ENCODE assay signal across 9 cellular contexts in the genomic region with DNA sequence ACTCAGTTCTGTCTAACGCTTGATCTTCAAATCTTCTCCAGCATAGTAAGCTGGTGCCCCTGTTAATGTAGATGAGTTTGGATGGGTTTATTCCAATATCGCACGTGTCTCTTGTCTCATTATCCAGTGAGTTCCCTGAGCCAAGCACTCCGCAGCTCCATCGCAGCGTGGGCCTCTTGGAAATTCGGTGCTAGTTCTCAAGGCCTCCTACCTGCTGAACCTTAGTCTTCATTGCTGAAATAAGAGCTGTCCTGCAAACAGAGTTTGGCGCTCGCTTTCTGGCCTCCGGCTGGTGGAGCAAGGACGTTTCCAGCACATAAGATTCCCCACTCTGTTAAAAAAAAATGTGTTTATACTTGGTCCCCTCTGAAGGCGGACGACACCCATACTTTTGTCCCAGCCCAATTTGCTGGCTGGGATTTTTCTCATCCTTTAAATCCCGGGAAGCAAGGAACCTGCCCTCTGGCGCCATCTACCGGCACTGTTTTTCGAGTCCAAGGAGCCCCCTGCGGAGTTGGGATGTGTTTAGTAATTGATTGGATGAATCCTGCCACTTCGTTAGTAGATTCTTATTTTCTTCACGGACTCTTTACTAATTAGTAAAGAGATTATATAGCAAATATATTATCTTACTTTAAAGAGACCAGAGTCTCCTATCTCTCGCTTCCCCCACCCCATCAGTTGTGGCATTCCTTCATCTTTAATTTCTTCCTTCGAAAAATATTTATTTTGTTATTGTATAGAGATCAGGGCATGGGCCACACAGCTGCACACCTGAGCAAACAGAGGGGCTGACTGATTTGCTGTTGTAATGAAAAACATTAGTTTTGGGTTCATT. TPM values are rescaled to one million over a fixed set of nuclear protein-coding genes. Genes with fewer than 3 reads are reported as not detected.
DNase-seq lines count a peak whose midpoint lies in the region; ATAC-seq and TF ChIP-seq lines count a peak whose summit lies in the region.
"Had no signal": no experiment of that assay in that cellular context is flagged by ENCODE, and none has a peak within 500 bp of the region (broad histone marks: within the 10 kb centered on the region; RNA-seq: fewer than 3 reads in every experiment).

No MANE protein-coding gene starts in this region.

- peaks cover 10% of the 10 kb centered on the region for H3K27me3 Mint-ChIP-seq in activated CD4-positive, alpha-beta memory T cell treated with anti-CD3 and anti-CD28 coated beads, Interleukin-2, amount 10 ng/mL, durations not matched to agents 7 days and 5 days

- H3K9me3 ChIP-seq in uterus, result no peaks in the 10 kb centered on the region
- H3K9me3 ChIP-seq: BLaER1 treated with 17β-estradiol and CSF1 and Interleukin-3, amounts not matched to agents 10 nM and 100 nM had no signal

- no peak overlapping the region for H3K4me3 Mint-ChIP-seq in activated CD4-positive, alpha-beta memory T cell treated with anti-CD3 and anti-CD28 coated beads, Interleukin-2, amount 10 ng/mL, durations not matched to agents 7 days and 5 days

- peaks cover 9% of the 10 kb centered on the region for H3K4me1 Mint-ChIP-seq in activated CD4-positive, alpha-beta memory T cell treated with anti-CD3 and anti-CD28 coated beads, Interleukin-2, amount 10 ng/mL, durations not matched to agents 7 days and 5 days

- POLR2A ChIA-PET in activated CD4-positive, alpha-beta memory T cell treated with anti-CD3 and anti-CD28 coated beads, Interleukin-2, amount 10 ng/mL, durations not matched to agents 7 days and 5 days (lab: Charles Lee), result no interaction called here

- H3K27ac ChIP-seq in uterus, result peak overlapping the region; percentile 31 to 46
- H3K27ac ChIP-seq: BLaER1 treated with 17β-estradiol and CSF1 and Interleukin-3, amounts not matched to agents 10 nM and 100 nM had no signal

- TF ChIP-seq POLR2A in erythroblast (IDR thresholded peaks at IDR 0.05; ENCODE audit: low read length), result no peak
- no peak for TF ChIP-seq POLR2A in uterus (IDR thresholded peaks at IDR 0.05)

- H3K9me3 Mint-ChIP-seq in activated CD4-positive, alpha-beta memory T cell treated with anti-CD3 and anti-CD28 coated beads, Interleukin-2, amount 10 ng/mL, durations not matched to agents 7 days and 5 days, result no peaks in the 10 kb centered on the region

- peaks cover 0 to 5% of the 10 kb centered on the region in 2 donors for H3K4me1 ChIP-seq in uterus

- CTCF ChIA-PET in activated CD4-positive, alpha-beta memory T cell treated with anti-CD3 and anti-CD28 coated beads, Interleukin-2, amount 10 ng/mL, durations not matched to agents 7 days and 5 days (lab: Charles Lee), result interaction anchor here (1.0 to 1.8 kb wide), 2 partner anchors 14 to 559 kb away, joined by 3 to 8 read pairs; no protein-coding TSS in a partner anchor

- no peak overlapping the region for H3K4me3 ChIP-seq in uterus
- H3K4me3 ChIP-seq: BLaER1 treated with 17β-estradiol and CSF1 and Interleukin-3, amounts not matched to agents 10 nM and 100 nM had no signal

- no peak for ATAC-seq in GM18873 (IDR thresholded peaks at IDR 0.05; ENCODE audit: low FRiP score, unreplicated experiment)

- peak; percentile 65 to 85 (median 74) for TF ChIP-seq CTCF in uterus (IDR thresholded peaks at IDR 0.05)

- intact Hi-C loops in uterus (cut with DNase I; ENCODE audit: low total_unique reads), result no loop called here

- no peaks in the 10 kb centered on the region for H3K36me3 Mint-ChIP-seq in activated CD4-positive, alpha-beta memory T cell treated with anti-CD3 and anti-CD28 coated beads, Interleukin-2, amount 10 ng/mL, durations not matched to agents 7 days and 5 days (ENCODE audit: low read depth)

- peak; percentile 31 for DNase-seq in DMS153 treated with DMSO at 0.1 percent for 48 hours (lab: John Stamatoyannopoulos, UW; ENCODE audit: unreplicated experiment)
- no peak for DNase-seq in DMS153 (lab: John Stamatoyannopoulos, UW)
- DNase-seq in NCI-H2029 treated with DMSO at 0.1 percent for 48 hours (lab: John Stamatoyannopoulos, UW), result peak; percentile 73
- peak; percentile 48 for DNase-seq in activated CD4-positive, alpha-beta memory T cell treated with anti-CD3 and anti-CD28 coated beads, Interleukin-2, amount 10 ng/mL, durations not matched to agents 7 days and 5 days
- peak; percentile 29 to 66 for DNase-seq in erythroblast (lab: John Stamatoyannopoulos, UW)
- peak; percentile 77 for DNase-seq in mucosa of gallbladder (ENCODE audit: low spot score)
- peak; percentile 80 to 85 for DNase-seq in uterus

- no peak overlapping the region for H3K27ac Mint-ChIP-seq in activated CD4-positive, alpha-beta memory T cell treated with anti-CD3 and anti-CD28 coated beads, Interleukin-2, amount 10 ng/mL, durations not matched to agents 7 days and 5 days

- H3K36me3 ChIP-seq in uterus, result no peaks in the 10 kb centered on the region
- H3K36me3 ChIP-seq: BLaER1 treated with 17β-estradiol and CSF1 and Interleukin-3, amounts not matched to agents 10 nM and 100 nM had no signal

- H3K27me3 ChIP-seq in uterus, result no peaks in the 10 kb centered on the region
- H3K27me3 ChIP-seq: BLaER1 treated with 17β-estradiol and CSF1 and Interleukin-3, amounts not matched to agents 10 nM and 100 nM had no signal

RNA-seq across cellular contexts. Expression of a gene that starts 14.7 kb away (rescaled TPM):
- 10 to 100 TPM; 31.1 to 32.3 TPM for total RNA-seq in activated CD4-positive, alpha-beta memory T cell treated with anti-CD3 and anti-CD28 coated beads, Interleukin-2, amount 10 ng/mL, durations not matched to agents 7 days and 5 days
- 135 TPM for total RNA-seq in mucosa of gallbladder
- 100 to 1,000 TPM; 154 to 246 (median 239) TPM for total RNA-seq in uterus
